9 cellular contexts compared by ENCODE assay signal in genomic region chr20:38073307-38074010, GRCh38. TPM values are rescaled to one million over a fixed set of nuclear protein-coding genes. Genes with fewer than 3 reads are reported as not detected.
DNase-seq lines count a peak whose midpoint lies in the region; ATAC-seq and TF ChIP-seq lines count a peak whose summit lies in the region.
"Had no signal": no experiment of that assay in that cellular context is flagged by ENCODE, and none has a peak within 500 bp of the region (broad histone marks: within the 10 kb centered on the region; RNA-seq: fewer than 3 reads in every experiment).

No MANE protein-coding gene starts in this region.

- no peaks in the 10 kb centered on the region for H3K9me3 Mint-ChIP-seq in activated T-helper 17 cell treated with anti-CD3 and anti-CD28 coated beads, Interleukin-2, amount 50 U/mL, for 72 hours
- H3K9me3 Mint-ChIP-seq in progenitor cell of endocrine pancreas (ENCODE audit: low read depth) = no peaks in the 10 kb centered on the region
- H3K9me3 Mint-ChIP-seq: T-helper 1 cell treated with Interleukin-12 subunit alpha and Interleukin-12 subunit beta and Interleukin-4 antibody, amounts not matched to agents 30 μg/mL and 1 μg/mL, for 36 hours had no signal

- TF ChIP-seq CTCF in C4-2B (conservative IDR thresholded peaks at IDR 0.05) (peak; percentile 84), progenitor cell of endocrine pancreas (IDR thresholded peaks at IDR 0.05; ENCODE audit: unreplicated experiment) (peak; percentile 81)

- H3K4me1 Mint-ChIP-seq in activated T-helper 17 cell treated with anti-CD3 and anti-CD28 coated beads, Interleukin-2, amount 50 U/mL, for 72 hours = peaks cover 9% of the 10 kb centered on the region
- peaks cover 11% of the 10 kb centered on the region for H3K4me1 Mint-ChIP-seq in progenitor cell of endocrine pancreas (ENCODE audit: low read depth)

- DNase-seq in NCI-H2171 treated with DMSO at 0.1 percent for 48 hours (lab: John Stamatoyannopoulos, UW) = peak; percentile 60
- peak; percentile 64 for DNase-seq in Right ventricle myocardium superior
- no peak for DNase-seq in progenitor cell of endocrine pancreas (ENCODE audit: low spot score, unreplicated experiment)

- peak; percentile 54 for ATAC-seq in GM18868 (IDR thresholded peaks at IDR 0.05; ENCODE audit: unreplicated experiment)
- peak; percentile 54 for ATAC-seq in activated T-helper 17 cell treated with anti-CD3 and anti-CD28 coated beads, Interleukin-2, amount 50 U/mL, for 72 hours (replicated peaks)
- peak; percentile 75 for ATAC-seq in Right ventricle myocardium superior (ENCODE audit: poor library complexity)
- no peak for ATAC-seq in GM21619 (IDR thresholded peaks at IDR 0.05; ENCODE audit: unreplicated experiment)
- no peak for ATAC-seq in GM21515 (IDR thresholded peaks at IDR 0.05; ENCODE audit: unreplicated experiment)

- peaks cover 51% of the 10 kb centered on the region for H3K36me3 Mint-ChIP-seq in activated T-helper 17 cell treated with anti-CD3 and anti-CD28 coated beads, Interleukin-2, amount 50 U/mL, for 72 hours (ENCODE audit: low read depth)
- H3K36me3 Mint-ChIP-seq in progenitor cell of endocrine pancreas (ENCODE audit: insufficient read depth) = peaks cover 37% of the 10 kb centered on the region

- no peak overlapping the region for H3K4me3 Mint-ChIP-seq in activated T-helper 17 cell treated with anti-CD3 and anti-CD28 coated beads, Interleukin-2, amount 50 U/mL, for 72 hours
- no peak overlapping the region for H3K4me3 Mint-ChIP-seq in progenitor cell of endocrine pancreas (ENCODE audit: low read depth)
- H3K4me3 Mint-ChIP-seq: T-helper 1 cell treated with Interleukin-12 subunit alpha and Interleukin-12 subunit beta and Interleukin-4 antibody, amounts not matched to agents 30 μg/mL and 1 μg/mL, for 36 hours had no signal

- no peak overlapping the region for H3K27ac ChIP-seq in C4-2B

- intact Hi-C loops in Right ventricle myocardium superior (cut with DNase I) = loop anchor here (2.0 kb wide), 1 partner anchor 91 kb away; the partner anchor contains the start of gene TGM2

- no peaks in the 10 kb centered on the region for H3K27me3 Mint-ChIP-seq in activated T-helper 17 cell treated with anti-CD3 and anti-CD28 coated beads, Interleukin-2, amount 50 U/mL, for 72 hours
- no peaks in the 10 kb centered on the region for H3K27me3 Mint-ChIP-seq in progenitor cell of endocrine pancreas

- H3K27ac Mint-ChIP-seq in activated T-helper 17 cell treated with anti-CD3 and anti-CD28 coated beads, Interleukin-2, amount 50 U/mL, for 72 hours = peak overlapping the region; percentile 10
- peak overlapping the region; percentile 26 for H3K27ac Mint-ChIP-seq in progenitor cell of endocrine pancreas

RNA-seq across cellular contexts. Expression of gene RPRD1B, which starts 39.9 kb away (rescaled TPM):
- 10 to 100 TPM; 37.9 to 46.0 TPM for total RNA-seq in activated T-helper 17 cell treated with anti-CD3 and anti-CD28 coated beads, Interleukin-2, amount 50 U/mL, for 72 hours
- total RNA-seq in Right ventricle myocardium superior (74.2 TPM), progenitor cell of endocrine pancreas (31.7 and 37.4 TPM in 2 replicates)

RNA-seq across cellular contexts. Expression of gene TTI1, which starts 40.2 kb away (rescaled TPM):
- 10 to 100 TPM; 33.0 to 40.5 TPM for total RNA-seq in activated T-helper 17 cell treated with anti-CD3 and anti-CD28 coated beads, Interleukin-2, amount 50 U/mL, for 72 hours
- 11.9 TPM for total RNA-seq in Right ventricle myocardium superior
- total RNA-seq in progenitor cell of endocrine pancreas = 45.8 and 51.9 TPM in 2 replicates

Comparison
In these comparisons a context has a peak if more than half of its experiments do, and no peak if none do; other contexts are left out.
1. ATAC-seq: peak in GM18868 (single experiment), activated T-helper 17 cell treated with anti-CD3 and anti-CD28 coated beads, Interleukin-2, amount 50 U/mL, for 72 hours (single experiment) and Right ventricle myocardium superior (single experiment); none in GM21619 (single experiment) and GM21515 (single experiment).